8 cellular contexts compared by ENCODE assay signal in the genomic region with DNA sequence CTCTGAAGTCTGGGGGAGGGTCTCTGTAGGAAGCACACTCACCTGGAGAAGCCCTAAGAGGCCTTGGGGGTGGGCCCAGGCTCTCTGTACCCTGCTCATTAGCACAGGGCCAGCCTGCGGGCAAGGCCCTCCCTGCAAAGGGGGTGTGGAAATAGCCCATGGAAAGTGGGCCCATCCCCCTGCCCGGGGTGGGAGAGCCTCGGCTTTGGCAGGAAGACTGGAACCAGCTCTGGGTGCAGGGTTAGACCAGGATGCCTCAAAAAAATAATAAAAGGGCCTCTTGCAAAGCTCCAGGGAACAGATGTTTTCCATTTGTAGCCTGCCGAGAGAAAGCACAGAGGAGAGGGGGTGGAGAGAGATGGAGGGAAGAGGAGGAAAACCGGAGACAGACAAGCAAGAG.
DNase-seq lines count a peak whose midpoint lies in the region; ATAC-seq and TF ChIP-seq lines count a peak whose summit lies in the region.

No MANE protein-coding gene starts in this region.

- H3K27me3 Mint-ChIP-seq in effector memory CD8-positive, alpha-beta T cell: no peaks in the 10 kb centered on the region
- no peaks in the 10 kb centered on the region for H3K27me3 Mint-ChIP-seq in naive thymus-derived CD8-positive, alpha-beta T cell
- H3K27me3 Mint-ChIP-seq in endothelial cell (ENCODE audit: unreplicated experiment): peaks cover 11% of the 10 kb centered on the region

- CTCF ChIA-PET in AG04449 (lab: Yijun Ruan, JAX): interaction anchor here (1.4 to 1.6 kb wide), 3 partner anchors 11 to 267 kb away, joined by 5 to 6 read pairs (median 5); no protein-coding TSS in a partner anchor

- peak overlapping the region; percentile 28; the same call in 1 of the 2 replicates for H3K27ac ChIP-seq in HL-60 (replicated peaks)

- no peak overlapping the region for H3K4me3 ChIP-seq in AG04449 (ENCODE audit: low read depth, low read length)
- H3K4me3 ChIP-seq in HL-60 (replicated peaks; ENCODE audit: insufficient read depth, low read length): no peak overlapping the region

- H3K27ac Mint-ChIP-seq in effector memory CD8-positive, alpha-beta T cell: peak overlapping the region; percentile 36 to 47
- H3K27ac Mint-ChIP-seq in naive thymus-derived CD8-positive, alpha-beta T cell: peak overlapping the region in 8 of 10 donors; percentile 43 to 85 (median 64)
- H3K27ac Mint-ChIP-seq in endothelial cell (ENCODE audit: unreplicated experiment): no peak overlapping the region

- peak; percentile 72 for DNase-seq in AG04449 (ENCODE audit: low read depth, low spot score)
- no peak for DNase-seq in HL-60 (ENCODE audit: low read depth in 1 of 2, low spot score in 1 of 2)
- DNase-seq in effector memory CD8-positive, alpha-beta T cell: no peak
- DNase-seq in naive thymus-derived CD8-positive, alpha-beta T cell: no peak
- DNase-seq in stimulated activated CD4-positive, alpha-beta T cell treated with anti-CD3 and anti-CD28 coated beads, Interleukin-12 subunit alpha, Interleukin-12 subunit beta, amount 100 ng/mL, for 4 hours: no peak
- DNase-seq in NCI-H1048 (lab: John Stamatoyannopoulos, UW): no peak
- DNase-seq in endothelial cell (ENCODE audit: low spot score): no peak

- H3K4me1 Mint-ChIP-seq in effector memory CD8-positive, alpha-beta T cell (ENCODE audit: low read depth in 2 of 2): peaks cover 11 to 17% of the 10 kb centered on the region in 2 donors
- H3K4me1 Mint-ChIP-seq in naive thymus-derived CD8-positive, alpha-beta T cell: peaks cover 23 to 45% (median 40%) of the 10 kb centered on the region in 4 donors
- peaks cover 18% of the 10 kb centered on the region for H3K4me1 Mint-ChIP-seq in endothelial cell (ENCODE audit: unreplicated experiment)

- no peak for ATAC-seq in effector memory CD8-positive, alpha-beta T cell (replicated peaks)
- ATAC-seq in naive thymus-derived CD8-positive, alpha-beta T cell: no peak
- ATAC-seq in GM21717 (IDR thresholded peaks at IDR 0.05; ENCODE audit: unreplicated experiment): no peak

- peaks cover 24% of the 10 kb centered on the region for H3K36me3 Mint-ChIP-seq in effector memory CD8-positive, alpha-beta T cell (ENCODE audit: insufficient read depth)
- peaks cover 0 to 54% (median 17%) of the 10 kb centered on the region in 3 donors for H3K36me3 Mint-ChIP-seq in naive thymus-derived CD8-positive, alpha-beta T cell
- H3K36me3 Mint-ChIP-seq in endothelial cell (ENCODE audit: low read depth, unreplicated experiment): peaks cover 6% of the 10 kb centered on the region

- POLR2A ChIA-PET in AG04449 (lab: Yijun Ruan, JAX): interaction anchor here (0.5 to 2.6 kb wide), 6 partner anchors 9 to 99 kb away, joined by 3 to 26 read pairs (median 6); no protein-coding TSS in a partner anchor
- POLR2A ChIA-PET in naive thymus-derived CD8-positive, alpha-beta T cell (lab: Charles Lee): no interaction called here

- no peaks in the 10 kb centered on the region for H3K27me3 ChIP-seq in HL-60 (ENCODE audit: insufficient read depth, poor library complexity, severe bottlenecking)

- H3K4me3 Mint-ChIP-seq in effector memory CD8-positive, alpha-beta T cell: peak overlapping the region in 1 of 2 donors; percentile 5
- peak overlapping the region in 2 of 10 donors; percentile 13 to 36 for H3K4me3 Mint-ChIP-seq in naive thymus-derived CD8-positive, alpha-beta T cell
- H3K4me3 Mint-ChIP-seq in endothelial cell (ENCODE audit: unreplicated experiment): no peak overlapping the region

- TF ChIP-seq CTCF in AG04449 (IDR thresholded peaks at IDR 0.05; ENCODE audit: insufficient read depth, low read length, missing control alignments): no peak
- no peak for TF ChIP-seq CTCF in HL-60 (IDR thresholded peaks at IDR 0.05; ENCODE audit: insufficient read depth, low read length)
- no peak for TF ChIP-seq CTCF in endothelial cell (IDR thresholded peaks at IDR 0.05; ENCODE audit: unreplicated experiment)

- no peaks in the 10 kb centered on the region for H3K9me3 Mint-ChIP-seq in effector memory CD8-positive, alpha-beta T cell
- no peaks in the 10 kb centered on the region for H3K9me3 Mint-ChIP-seq in naive thymus-derived CD8-positive, alpha-beta T cell
- no peaks in the 10 kb centered on the region for H3K9me3 Mint-ChIP-seq in endothelial cell (ENCODE audit: unreplicated experiment)
